1 cellular context compared by ENCODE assay signal in genomic region chr20:19806806-19807691, GRCh38.
A peak's percentile ranks its signal among the peaks of the same experiment; 100 is the strongest.
TF ChIP-seq lines count a peak whose summit lies in the region.

No MANE protein-coding gene starts in this region.

TF ChIP-seq in IMR-90, 13 proteins besides CTCF, POLR2A, EP300 and RAD21:
- no peak for TF ChIP-seq FOS (IDR thresholded peaks at IDR 0.05; ENCODE audit: low read depth, low read length)
- peak; percentile 62; the same call in 1 of the 2 replicates for TF ChIP-seq USF2 (IDR thresholded peaks at IDR 0.05; ENCODE audit: low read depth, low read length)
TF ChIP-seq in IMR-90: peak in this region for 1.
